ENCODE assay signal across 8 cellular contexts in genomic region chr12:120725659-120726509, GRCh38. TPM values are rescaled to one million over a fixed set of nuclear protein-coding genes. Genes with fewer than 3 reads are reported as not detected.
DNase-seq lines count a peak whose midpoint lies in the region; ATAC-seq, FAIRE-seq and TF ChIP-seq lines count a peak whose summit lies in the region.

ACADS (plus strand) TSS chr12:120725826; CDS start chr12:120725886, 60 bp downstream.

- DNase-seq in NCI-H2196 (lab: John Stamatoyannopoulos, UW; ENCODE audit: unreplicated experiment), result peak; percentile 94
- DNase-seq in bronchial epithelial cell (ENCODE audit: low read depth), result peak; percentile 59
- DNase-seq in inferior parietal cortex (ENCODE audit: extremely low spot score), result peak; percentile 74
- peak; percentile 98 for DNase-seq in spleen

- peak within 1 kb of the TSS; percentile 57 for H2AFZ ChIP-seq in ACC112 (ENCODE audit: low read length, unreplicated experiment)

- peak; percentile 94 for ATAC-seq in GM18867 (IDR thresholded peaks at IDR 0.05; ENCODE audit: unreplicated experiment)
- peak; percentile 95 for ATAC-seq in HG03095 (IDR thresholded peaks at IDR 0.05; ENCODE audit: unreplicated experiment)

- no peaks in the 10 kb centered on the region for H3K27me3 ChIP-seq in ACC112 (ENCODE audit: insufficient read depth, low read length)
- H3K27me3 ChIP-seq in bronchial epithelial cell (ENCODE audit: control insufficient read depth, insufficient read depth, low read length), result no peaks in the 10 kb centered on the region
- no peaks in the 10 kb centered on the region for H3K27me3 ChIP-seq in spleen (replicated peaks in 1 of 7)

- H3K9me3 ChIP-seq in spleen, result no peaks in the 10 kb centered on the region

- TF ChIP-seq CTCF in WI38 (IDR thresholded peaks at IDR 0.05; ENCODE audit: low read depth, low read length), result no peak
- no peak for TF ChIP-seq CTCF in bronchial epithelial cell (IDR thresholded peaks at IDR 0.05; ENCODE audit: insufficient read depth, low read length, severe bottlenecking)
- TF ChIP-seq CTCF in spleen (IDR thresholded peaks at IDR 0.05 in 8 of 11, conservative IDR thresholded peaks at IDR 0.05 in 3 of 11), result peak in 3 of 11 experiments; percentile 12 to 46 (median 27)

- H3K4me3 ChIP-seq in ACC112 (ENCODE audit: low read depth, low read length) (peak within 1 kb of the TSS; percentile 79), WI38 (ENCODE audit: low read depth, low read length) (peak within 1 kb of the TSS; percentile 72), bronchial epithelial cell (ENCODE audit: low read depth, low read length) (peak within 1 kb of the TSS; percentile 67), spleen (peak within 1 kb of the TSS; percentile 59 to 91 (median 71))

- no peaks in the 10 kb centered on the region for H3K79me2 ChIP-seq in ACC112 (ENCODE audit: control insufficient read depth, insufficient read depth, low read length, unreplicated experiment)

- H3K27ac ChIP-seq in ACC112 (ENCODE audit: low read depth, low read length), result no peak within 1 kb of the TSS
- peak within 1 kb of the TSS; percentile 57 to 90 (median 84) for H3K27ac ChIP-seq in spleen

- peaks cover 18% of the 10 kb centered on the region for H3K4me1 ChIP-seq in ACC112 (ENCODE audit: control insufficient read depth, insufficient read depth, low read length, unreplicated experiment)
- H3K4me1 ChIP-seq in spleen, result peaks cover 6 to 53% (median 29%) of the 10 kb centered on the region in 6 donors

- peak in 1 of 3 donors; percentile 16 for TF ChIP-seq POLR2A in spleen (IDR thresholded peaks at IDR 0.05)

- 6 to 13% (median 9%) methylated on average over 32 to 66 of the region's 66 CpGs for WGBS in spleen, 5 donors

- FAIRE-seq in bronchial epithelial cell (lab: Jason Lieb, UNC), result no peak

- peaks cover 9% of the 10 kb centered on the region; the same call in 1 of the 2 replicates for H3K36me3 ChIP-seq in ACC112 (ENCODE audit: insufficient read depth, low read length)
- peaks cover 6% of the 10 kb centered on the region for H3K36me3 ChIP-seq in bronchial epithelial cell (ENCODE audit: control insufficient read depth, insufficient read depth, low read length)
- peaks cover 6 to 77% (median 32%) of the 10 kb centered on the region in 6 donors for H3K36me3 ChIP-seq in spleen

- intact Hi-C loops in spleen (cut with DNase I; ENCODE audit: low total_unique reads), result loop anchor here (10.0 kb wide), 1 partner anchor 239 kb away; no protein-coding TSS in a partner anchor

RNA-seq across cellular contexts. Expression of gene ACADS, which starts in this region (rescaled TPM):
- total RNA-seq in bronchial epithelial cell, result 7.4 and 8.2 TPM in 2 replicates
- 10 to 100 TPM; 21.4 to 55.1 (median 35.1) TPM for total RNA-seq in spleen
- 10 to 100 TPM; 21.2 to 66.4 (median 40.1) TPM for polyA plus RNA-seq in spleen
